Comparison of ENCODE assay signal across 11 cellular contexts in the genomic region with DNA sequence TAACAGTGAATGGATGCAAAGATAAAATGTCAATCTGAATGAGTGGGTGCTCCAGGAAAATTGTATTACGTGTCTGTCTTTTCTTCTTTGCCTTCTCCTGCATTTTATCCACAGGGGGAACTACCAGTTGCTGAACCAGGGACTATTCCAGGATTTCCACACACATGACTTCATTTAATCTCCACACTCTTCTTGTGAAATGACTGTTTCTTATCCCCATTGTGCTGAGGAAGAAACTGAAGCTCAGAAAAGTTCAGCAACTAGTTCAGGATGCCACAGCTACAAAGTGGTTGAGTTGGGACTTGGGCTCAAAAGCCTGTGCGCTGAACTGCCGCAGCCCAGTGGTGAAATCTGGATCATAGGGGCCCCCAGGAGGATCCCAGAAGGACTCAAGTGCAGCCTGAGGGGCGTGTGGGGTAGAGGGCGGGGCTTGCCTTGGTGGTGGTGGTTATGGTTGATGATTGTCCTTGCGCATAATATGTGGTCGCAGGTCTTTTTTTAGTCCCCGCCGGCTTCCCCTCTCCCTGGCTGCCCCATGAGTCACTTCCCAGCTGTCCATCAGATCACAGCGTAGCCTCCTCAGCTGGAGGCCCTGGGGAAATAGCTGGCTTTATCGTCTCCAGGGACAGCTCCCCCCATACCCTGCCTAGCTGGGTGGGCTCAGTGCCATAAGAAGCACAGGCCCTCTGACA.
DNase-seq lines count a peak whose midpoint lies in the region; ATAC-seq and TF ChIP-seq lines count a peak whose summit lies in the region.
"Had no signal": no experiment of that assay in that cellular context is flagged by ENCODE, and none has a peak within 500 bp of the region (broad histone marks: within the 10 kb centered on the region; RNA-seq: fewer than 3 reads in every experiment).

No MANE protein-coding gene starts in this region.

- peak; percentile 59 for ATAC-seq in upper lobe of right lung
- ATAC-seq in GM21723 (IDR thresholded peaks at IDR 0.05; ENCODE audit: unreplicated experiment) = no peak
- ATAC-seq in GM21447 (IDR thresholded peaks at IDR 0.05; ENCODE audit: unreplicated experiment) = no peak

- H3K27me3 ChIP-seq in SJCRH30 (no peaks in the 10 kb centered on the region), upper lobe of right lung (peaks cover 18% of the 10 kb centered on the region), tibial artery (peaks cover 0 to 25% of the 10 kb centered on the region in 2 donors)

- H3K4me1 ChIP-seq in SJCRH30 = peaks cover 45% of the 10 kb centered on the region
- no peaks in the 10 kb centered on the region for H3K4me1 ChIP-seq in upper lobe of right lung
- no peaks in the 10 kb centered on the region for H3K4me1 ChIP-seq in tibial artery
- H3K4me1 ChIP-seq: esophagus muscularis mucosa had no signal

- DNase-seq in stimulated activated CD4-positive, alpha-beta T cell treated with anti-CD3 and anti-CD28 coated beads, Interleukin-15, amount 100 ng/mL, for 24 hours = peak; percentile 42
- DNase-seq in stimulated activated CD4-positive, alpha-beta T cell treated with anti-CD3 and anti-CD28 coated beads, Interleukin-12 subunit alpha, Interleukin-12 subunit beta, amount 100 ng/mL, for 4 hours = no peak
- DNase-seq in SJCRH30 (peak; percentile 87 to 89), fibroblast of peridontal ligament (ENCODE audit: extremely low read depth) (peak; percentile 37), upper lobe of right lung (no peak), tibial artery (no peak)
- DNase-seq: MG63 had no signal

- H3K9me3 ChIP-seq in SJCRH30 (replicated peaks) (no peaks in the 10 kb centered on the region), upper lobe of right lung (no peaks in the 10 kb centered on the region), tibial artery (no peaks in the 10 kb centered on the region)
- H3K9me3 ChIP-seq: esophagus muscularis mucosa, MG63, thoracic aorta had no signal

- H3K4me3 ChIP-seq in SJCRH30 (no peak overlapping the region), upper lobe of right lung (no peak overlapping the region), tibial artery (no peak overlapping the region)
- H3K4me3 ChIP-seq: esophagus muscularis mucosa, MG63, thoracic aorta had no signal

- H3K27ac ChIP-seq in SJCRH30 (peak overlapping the region; percentile 39), upper lobe of right lung (no peak overlapping the region), tibial artery (no peak overlapping the region)
- H3K27ac ChIP-seq: esophagus muscularis mucosa, thoracic aorta had no signal

- intact Hi-C loops in upper lobe of right lung (cut with DNase I) = no loop called here
- intact Hi-C loops in tibial artery (cut with DNase I; ENCODE audit: low total_unique reads) = no loop called here

- TF ChIP-seq CTCF in upper lobe of right lung (IDR thresholded peaks at IDR 0.05) (no peak), tibial artery (IDR thresholded peaks at IDR 0.05) (no peak)

- H3K36me3 ChIP-seq in SJCRH30 (no peaks in the 10 kb centered on the region), upper lobe of right lung (no peaks in the 10 kb centered on the region), tibial artery (no peaks in the 10 kb centered on the region)
- H3K36me3 ChIP-seq: esophagus muscularis mucosa, MG63, thoracic aorta had no signal

Comparison
In these comparisons a context has a peak if more than half of its experiments do, and no peak if none do; other contexts are left out.
1. DNase-seq: peak in stimulated activated CD4-positive, alpha-beta T cell treated with anti-CD3 and anti-CD28 coated beads, Interleukin-15, amount 100 ng/mL, for 24 hours (single experiment), SJCRH30 (2 of 2) and fibroblast of peridontal ligament (single experiment); none in stimulated activated CD4-positive, alpha-beta T cell treated with anti-CD3 and anti-CD28 coated beads, Interleukin-12 subunit alpha, Interleukin-12 subunit beta, amount 100 ng/mL, for 4 hours (single experiment), upper lobe of right lung (single experiment) and tibial artery (0 of 2).